In the genomic region with DNA sequence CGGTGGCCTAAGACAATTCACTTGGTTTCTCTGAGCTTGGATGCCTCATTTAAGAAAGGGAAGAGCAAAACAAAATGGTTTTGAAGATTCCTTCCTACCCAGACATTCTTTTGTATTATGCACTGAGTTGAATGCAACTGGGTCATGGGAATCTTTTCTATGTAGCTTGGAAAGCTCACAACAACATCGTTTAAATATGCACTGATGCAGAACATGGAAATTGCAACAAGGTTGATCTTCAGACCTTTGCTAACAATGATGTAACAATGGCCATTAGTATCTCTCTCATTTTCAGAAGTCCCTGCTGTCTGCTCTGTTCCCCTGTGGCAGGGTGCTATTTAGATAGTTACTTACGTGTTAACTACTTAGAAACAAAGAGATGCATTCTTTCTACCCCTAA, we compare ENCODE assay signal across 1 cellular context.
TF ChIP-seq lines count a peak whose summit lies in the region.

No MANE protein-coding gene starts in this region.

TF ChIP-seq in H1, 55 proteins besides CTCF, POLR2A, EP300 and RAD21 (continued from another document):
- TF ChIP-seq, protein P1, sequence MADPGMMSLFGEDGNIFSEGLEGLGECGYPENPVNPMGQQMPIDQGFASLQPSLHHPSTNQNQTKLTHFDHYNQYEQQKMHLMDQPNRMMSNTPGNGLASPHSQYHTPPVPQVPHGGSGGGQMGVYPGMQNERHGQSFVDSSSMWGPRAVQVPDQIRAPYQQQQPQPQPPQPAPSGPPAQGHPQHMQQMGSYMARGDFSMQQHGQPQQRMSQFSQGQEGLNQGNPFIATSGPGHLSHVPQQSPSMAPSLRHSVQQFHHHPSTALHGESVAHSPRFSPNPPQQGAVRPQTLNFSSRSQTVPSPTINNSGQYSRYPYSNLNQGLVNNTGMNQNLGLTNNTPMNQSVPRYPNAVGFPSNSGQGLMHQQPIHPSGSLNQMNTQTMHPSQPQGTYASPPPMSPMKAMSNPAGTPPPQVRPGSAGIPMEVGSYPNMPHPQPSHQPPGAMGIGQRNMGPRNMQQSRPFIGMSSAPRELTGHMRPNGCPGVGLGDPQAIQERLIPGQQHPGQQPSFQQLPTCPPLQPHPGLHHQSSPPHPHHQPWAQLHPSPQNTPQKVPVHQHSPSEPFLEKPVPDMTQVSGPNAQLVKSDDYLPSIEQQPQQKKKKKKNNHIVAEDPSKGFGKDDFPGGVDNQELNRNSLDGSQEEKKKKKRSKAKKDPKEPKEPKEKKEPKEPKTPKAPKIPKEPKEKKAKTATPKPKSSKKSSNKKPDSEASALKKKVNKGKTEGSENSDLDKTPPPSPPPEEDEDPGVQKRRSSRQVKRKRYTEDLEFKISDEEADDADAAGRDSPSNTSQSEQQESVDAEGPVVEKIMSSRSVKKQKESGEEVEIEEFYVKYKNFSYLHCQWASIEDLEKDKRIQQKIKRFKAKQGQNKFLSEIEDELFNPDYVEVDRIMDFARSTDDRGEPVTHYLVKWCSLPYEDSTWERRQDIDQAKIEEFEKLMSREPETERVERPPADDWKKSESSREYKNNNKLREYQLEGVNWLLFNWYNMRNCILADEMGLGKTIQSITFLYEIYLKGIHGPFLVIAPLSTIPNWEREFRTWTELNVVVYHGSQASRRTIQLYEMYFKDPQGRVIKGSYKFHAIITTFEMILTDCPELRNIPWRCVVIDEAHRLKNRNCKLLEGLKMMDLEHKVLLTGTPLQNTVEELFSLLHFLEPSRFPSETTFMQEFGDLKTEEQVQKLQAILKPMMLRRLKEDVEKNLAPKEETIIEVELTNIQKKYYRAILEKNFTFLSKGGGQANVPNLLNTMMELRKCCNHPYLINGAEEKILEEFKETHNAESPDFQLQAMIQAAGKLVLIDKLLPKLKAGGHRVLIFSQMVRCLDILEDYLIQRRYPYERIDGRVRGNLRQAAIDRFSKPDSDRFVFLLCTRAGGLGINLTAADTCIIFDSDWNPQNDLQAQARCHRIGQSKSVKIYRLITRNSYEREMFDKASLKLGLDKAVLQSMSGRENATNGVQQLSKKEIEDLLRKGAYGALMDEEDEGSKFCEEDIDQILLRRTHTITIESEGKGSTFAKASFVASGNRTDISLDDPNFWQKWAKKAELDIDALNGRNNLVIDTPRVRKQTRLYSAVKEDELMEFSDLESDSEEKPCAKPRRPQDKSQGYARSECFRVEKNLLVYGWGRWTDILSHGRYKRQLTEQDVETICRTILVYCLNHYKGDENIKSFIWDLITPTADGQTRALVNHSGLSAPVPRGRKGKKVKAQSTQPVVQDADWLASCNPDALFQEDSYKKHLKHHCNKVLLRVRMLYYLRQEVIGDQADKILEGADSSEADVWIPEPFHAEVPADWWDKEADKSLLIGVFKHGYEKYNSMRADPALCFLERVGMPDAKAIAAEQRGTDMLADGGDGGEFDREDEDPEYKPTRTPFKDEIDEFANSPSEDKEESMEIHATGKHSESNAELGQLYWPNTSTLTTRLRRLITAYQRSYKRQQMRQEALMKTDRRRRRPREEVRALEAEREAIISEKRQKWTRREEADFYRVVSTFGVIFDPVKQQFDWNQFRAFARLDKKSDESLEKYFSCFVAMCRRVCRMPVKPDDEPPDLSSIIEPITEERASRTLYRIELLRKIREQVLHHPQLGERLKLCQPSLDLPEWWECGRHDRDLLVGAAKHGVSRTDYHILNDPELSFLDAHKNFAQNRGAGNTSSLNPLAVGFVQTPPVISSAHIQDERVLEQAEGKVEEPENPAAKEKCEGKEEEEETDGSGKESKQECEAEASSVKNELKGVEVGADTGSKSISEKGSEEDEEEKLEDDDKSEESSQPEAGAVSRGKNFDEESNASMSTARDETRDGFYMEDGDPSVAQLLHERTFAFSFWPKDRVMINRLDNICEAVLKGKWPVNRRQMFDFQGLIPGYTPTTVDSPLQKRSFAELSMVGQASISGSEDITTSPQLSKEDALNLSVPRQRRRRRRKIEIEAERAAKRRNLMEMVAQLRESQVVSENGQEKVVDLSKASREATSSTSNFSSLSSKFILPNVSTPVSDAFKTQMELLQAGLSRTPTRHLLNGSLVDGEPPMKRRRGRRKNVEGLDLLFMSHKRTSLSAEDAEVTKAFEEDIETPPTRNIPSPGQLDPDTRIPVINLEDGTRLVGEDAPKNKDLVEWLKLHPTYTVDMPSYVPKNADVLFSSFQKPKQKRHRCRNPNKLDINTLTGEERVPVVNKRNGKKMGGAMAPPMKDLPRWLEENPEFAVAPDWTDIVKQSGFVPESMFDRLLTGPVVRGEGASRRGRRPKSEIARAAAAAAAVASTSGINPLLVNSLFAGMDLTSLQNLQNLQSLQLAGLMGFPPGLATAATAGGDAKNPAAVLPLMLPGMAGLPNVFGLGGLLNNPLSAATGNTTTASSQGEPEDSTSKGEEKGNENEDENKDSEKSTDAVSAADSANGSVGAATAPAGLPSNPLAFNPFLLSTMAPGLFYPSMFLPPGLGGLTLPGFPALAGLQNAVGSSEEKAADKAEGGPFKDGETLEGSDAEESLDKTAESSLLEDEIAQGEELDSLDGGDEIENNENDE (IDR thresholded peaks at IDR 0.05; ENCODE audit: insufficient replicate concordance, low read length): no peak
